ENCODE assay signal across 8 cellular contexts in genomic region chr1:40096977-40097782, GRCh38. TPM values are rescaled to one million over a fixed set of nuclear protein-coding genes. Genes with fewer than 3 reads are reported as not detected.
DNase-seq lines count a peak whose midpoint lies in the region; ATAC-seq and TF ChIP-seq lines count a peak whose summit lies in the region.

Gene PPT1, minus strand, starts transcription at chr1:40097252. Its CDS starts 14 bp downstream, at chr1:40097238.

- CTCF ChIA-PET in BJ (lab: Yijun Ruan, JAX) = interaction anchor here (1.0 to 1.9 kb wide), 5 partner anchors 13 to 242 kb away, joined by 3 to 6 read pairs (median 3); no protein-coding TSS in a partner anchor

- H3K9me2 ChIP-seq in OCI-LY1 (ENCODE audit: low read depth, low read length) = no peaks in the 10 kb centered on the region

- H3K4me2 ChIP-seq in OCI-LY1 (ENCODE audit: low read length) = peak within 1 kb of the TSS; percentile 89

- no peaks in the 10 kb centered on the region for H4K20me1 ChIP-seq in OCI-LY1 (ENCODE audit: insufficient read depth, low read length)

- H3K4me1 ChIP-seq in OCI-LY1 (ENCODE audit: insufficient read depth, low read length, severe bottlenecking) (peaks cover 25% of the 10 kb centered on the region), mucosa of descending colon (ENCODE audit: low read depth) (peaks cover 3% of the 10 kb centered on the region)

- intact Hi-C loops in mucosa of descending colon (cut with DNase I, micrococcal nuclease) = no loop called here

- ATAC-seq in GM19324 (IDR thresholded peaks at IDR 0.05; ENCODE audit: low FRiP score, unreplicated experiment) (peak; percentile 76), mucosa of descending colon (peak; percentile 99)

- H3K9ac ChIP-seq in OCI-LY1 (ENCODE audit: low read length) = peak within 1 kb of the TSS; percentile 62

- H3K27me3 ChIP-seq in BJ (ENCODE audit: control insufficient read depth, insufficient read depth, low read length) (no peaks in the 10 kb centered on the region), OCI-LY1 (ENCODE audit: insufficient read depth, low read length) (peaks cover 5% of the 10 kb centered on the region; the same call in 1 of the 2 replicates)

- H3K36me3 ChIP-seq in BJ (ENCODE audit: control insufficient read depth, insufficient read depth, low read length) = no peaks in the 10 kb centered on the region
- H3K36me3 ChIP-seq in OCI-LY1 (ENCODE audit: insufficient read depth, low read length) = peaks cover 12% of the 10 kb centered on the region
- H3K36me3 ChIP-seq in mucosa of descending colon (ENCODE audit: low read depth) = no peaks in the 10 kb centered on the region

- DNase-seq in BJ (ENCODE audit: low read depth) (no peak), HS-27A (ENCODE audit: low read depth) (peak; percentile 35), activated T-cell treated with anti-CD3 and anti-CD28 coated beads for 24 hours (ENCODE audit: low read depth) (peak; percentile 71), epithelial cell of esophagus (ENCODE audit: low read depth) (peak; percentile 77), mucosa of descending colon (peak; percentile 86 to 88 (median 86))
- peak; percentile 35 to 59 for DNase-seq in stimulated activated CD8-positive, alpha-beta memory T cell treated with anti-CD3 and anti-CD28 coated beads, Interleukin-4, amount 100 ng/mL, for 1 hour (ENCODE audit: low read depth in 2 of 2, low spot score in 1 of 2)

- TF ChIP-seq CTCF in BJ (IDR thresholded peaks at IDR 0.05; ENCODE audit: insufficient read depth, low read depth, low read length) = peak; percentile 40
- TF ChIP-seq CTCF in OCI-LY1 (IDR thresholded peaks at IDR 0.05; ENCODE audit: low read length) = peak; percentile 28; the same call in 1 of the 2 replicates
- no peak for TF ChIP-seq CTCF in epithelial cell of esophagus (IDR thresholded peaks at IDR 0.05; ENCODE audit: insufficient read depth, low read depth, low read length, missing control alignments)
- no peak for TF ChIP-seq CTCF in mucosa of descending colon (IDR thresholded peaks at IDR 0.05)

- H3K27ac ChIP-seq in OCI-LY1 (ENCODE audit: low read depth, low read length, poor library complexity, severe bottlenecking) = no peak within 1 kb of the TSS

- peak within 1 kb of the TSS; percentile 98 for H2AFZ ChIP-seq in OCI-LY1 (ENCODE audit: low read length)

- H3K4me3 ChIP-seq in BJ (ENCODE audit: low read depth, low read length) (peak within 1 kb of the TSS; percentile 76), OCI-LY1 (ENCODE audit: low read depth, low read length, poor library complexity, severe bottlenecking) (peak within 1 kb of the TSS; percentile 70), epithelial cell of esophagus (ENCODE audit: low read length) (peak within 1 kb of the TSS; percentile 91), mucosa of descending colon (peak within 1 kb of the TSS; percentile 17)

- H3K9me3 ChIP-seq in OCI-LY1 (ENCODE audit: low read length) = peaks cover 4% of the 10 kb centered on the region; the same call in 1 of the 2 replicates
- no peaks in the 10 kb centered on the region for H3K9me3 ChIP-seq in mucosa of descending colon

- H3K79me2 ChIP-seq in OCI-LY1 (ENCODE audit: insufficient read depth, low read length) = peaks cover 6% of the 10 kb centered on the region; the same call in 1 of the 2 replicates

- POLR2A ChIA-PET in BJ (lab: Charles Lee) = interaction anchor here (0.6 kb wide), 1 partner anchor 303 kb away, joined by 3 read pairs; no protein-coding TSS in a partner anchor

- no peaks in the 10 kb centered on the region for H3F3A ChIP-seq in OCI-LY1 (ENCODE audit: insufficient read depth, low read length)

RNA-seq across cellular contexts. Expression of gene PPT1, which starts in this region (rescaled TPM):
- polyA plus RNA-seq in BJ (2011; rRNA removed) = 46.6 and 48.7 TPM in 2 replicates
- 17.8 and 20.6 TPM in 2 replicates for polyA minus RNA-seq in BJ (2011; rRNA and poly(A)+ RNA removed)
- 10 to 100 TPM; 16.7 to 63.1 (median 39.1) TPM for total RNA-seq in mucosa of descending colon

Comparison
In these comparisons a context has a peak if more than half of its experiments do, and no peak if none do; other contexts are left out.
1. H3K4me3 ChIP-seq: peak in every context shown above with its lines; median percentile 91 in epithelial cell of esophagus; 76 in BJ; 70 in OCI-LY1; 17 in mucosa of descending colon.
2. CTCF ChIP-seq: peak in BJ (single experiment) and OCI-LY1 (single experiment); none in epithelial cell of esophagus (single experiment) and mucosa of descending colon (single experiment).